In genomic region chr11:100932474-100933100, GRCh38 we compare ENCODE assay signal across 9 cellular contexts.
DNase-seq lines count a peak whose midpoint lies in the region; ATAC-seq and TF ChIP-seq lines count a peak whose summit lies in the region.
"Had no signal": no experiment of that assay in that cellular context is flagged by ENCODE, and none has a peak within 500 bp of the region (broad histone marks: within the 10 kb centered on the region; RNA-seq: fewer than 3 reads in every experiment).

No MANE protein-coding gene starts in this region.

- H3K9me3 Mint-ChIP-seq in osteocyte (ENCODE audit: unreplicated experiment) (no peaks in the 10 kb centered on the region), CD14-positive monocyte (no peaks in the 10 kb centered on the region)
- H3K9me3 Mint-ChIP-seq in activated CD8-positive, alpha-beta T cell treated with anti-CD3 and anti-CD28 coated beads, Interleukin-2, amount 10 ng/mL, durations not matched to agents 7 days and 5 days (ENCODE audit: insufficient read depth), result no peaks in the 10 kb centered on the region
- H3K9me3 Mint-ChIP-seq: T-helper 1 cell treated with Interleukin-12 subunit alpha and Interleukin-12 subunit beta and Interleukin-4 antibody, amounts not matched to agents 30 μg/mL and 1 μg/mL, for 36 hours had no signal

- H3K27ac Mint-ChIP-seq in osteocyte (ENCODE audit: unreplicated experiment) (no peak overlapping the region), CD14-positive monocyte (no peak overlapping the region)
- no peak overlapping the region for H3K27ac Mint-ChIP-seq in activated CD8-positive, alpha-beta T cell treated with anti-CD3 and anti-CD28 coated beads, Interleukin-2, amount 10 ng/mL, durations not matched to agents 7 days and 5 days
- H3K27ac Mint-ChIP-seq: T-helper 1 cell treated with Interleukin-12 subunit alpha and Interleukin-12 subunit beta and Interleukin-4 antibody, amounts not matched to agents 30 μg/mL and 1 μg/mL, for 36 hours had no signal

- intact Hi-C loops in CD14-positive monocyte (cut with micrococcal nuclease), result loop anchor here in 1 of 2 donors (5.0 kb wide), 1 partner anchor 355 kb away; no protein-coding TSS in a partner anchor

- POLR2A ChIA-PET in activated CD8-positive, alpha-beta T cell treated with anti-CD3 and anti-CD28 coated beads, Interleukin-2, amount 10 ng/mL, durations not matched to agents 7 days and 5 days (lab: Charles Lee), result no interaction called here

- CTCF ChIA-PET in activated CD8-positive, alpha-beta T cell treated with anti-CD3 and anti-CD28 coated beads, Interleukin-2, amount 10 ng/mL, durations not matched to agents 7 days and 5 days (lab: Charles Lee), result no interaction called here

- ATAC-seq in GM18511 (IDR thresholded peaks at IDR 0.05; ENCODE audit: unreplicated experiment), result no peak
- ATAC-seq in activated CD8-positive, alpha-beta T cell treated with anti-CD3 and anti-CD28 coated beads, Interleukin-2, amount 10 ng/mL, durations not matched to agents 7 days and 5 days, result no peak

- DNase-seq in ELR (ENCODE audit: low read depth), result peak; percentile 60
- peak; percentile 45 for DNase-seq in HCEC 1CT
- DNase-seq in NCI-H748 treated with DMSO at 0.1 percent for 48 hours (lab: John Stamatoyannopoulos, UW), result peak; percentile 9
- DNase-seq in dedifferentiated amniotic fluid mesenchymal stem cell (ENCODE audit: extremely low spot score), result peak; percentile 44
- no peak for DNase-seq in osteocyte (ENCODE audit: extremely low spot score, unreplicated experiment)
- no peak for DNase-seq in activated CD8-positive, alpha-beta T cell treated with anti-CD3 and anti-CD28 coated beads, Interleukin-2, amount 10 ng/mL, durations not matched to agents 7 days and 5 days
- DNase-seq in CD14-positive monocyte (ENCODE audit: low spot score), result no peak

- H3K36me3 Mint-ChIP-seq in osteocyte (ENCODE audit: unreplicated experiment) (peaks cover 4% of the 10 kb centered on the region), CD14-positive monocyte (no peaks in the 10 kb centered on the region)
- H3K36me3 Mint-ChIP-seq in activated CD8-positive, alpha-beta T cell treated with anti-CD3 and anti-CD28 coated beads, Interleukin-2, amount 10 ng/mL, durations not matched to agents 7 days and 5 days (ENCODE audit: low read depth), result no peaks in the 10 kb centered on the region

- H3K4me1 Mint-ChIP-seq in osteocyte (ENCODE audit: unreplicated experiment), result peaks cover 18% of the 10 kb centered on the region
- H3K4me1 Mint-ChIP-seq in activated CD8-positive, alpha-beta T cell treated with anti-CD3 and anti-CD28 coated beads, Interleukin-2, amount 10 ng/mL, durations not matched to agents 7 days and 5 days (ENCODE audit: low read depth), result no peaks in the 10 kb centered on the region
- H3K4me1 Mint-ChIP-seq in CD14-positive monocyte, result no peaks in the 10 kb centered on the region

- H3K27me3 Mint-ChIP-seq in osteocyte (ENCODE audit: unreplicated experiment), result no peaks in the 10 kb centered on the region
- H3K27me3 Mint-ChIP-seq in activated CD8-positive, alpha-beta T cell treated with anti-CD3 and anti-CD28 coated beads, Interleukin-2, amount 10 ng/mL, durations not matched to agents 7 days and 5 days (ENCODE audit: low read depth), result no peaks in the 10 kb centered on the region
- peaks cover 0 to 2% (median 0%) of the 10 kb centered on the region in 3 donors for H3K27me3 Mint-ChIP-seq in CD14-positive monocyte (ENCODE audit: low read depth in 3 of 3)

- H3K4me3 Mint-ChIP-seq in osteocyte (ENCODE audit: unreplicated experiment) (no peak overlapping the region), CD14-positive monocyte (no peak overlapping the region)
- H3K4me3 Mint-ChIP-seq in activated CD8-positive, alpha-beta T cell treated with anti-CD3 and anti-CD28 coated beads, Interleukin-2, amount 10 ng/mL, durations not matched to agents 7 days and 5 days, result no peak overlapping the region
- H3K4me3 Mint-ChIP-seq: T-helper 1 cell treated with Interleukin-12 subunit alpha and Interleukin-12 subunit beta and Interleukin-4 antibody, amounts not matched to agents 30 μg/mL and 1 μg/mL, for 36 hours had no signal

- peak; percentile 70 for TF ChIP-seq CTCF in osteocyte (IDR thresholded peaks at IDR 0.05)
- TF ChIP-seq CTCF in CD14-positive monocyte (IDR thresholded peaks at IDR 0.05), result no peak

Comparison
In these comparisons a context has a peak if more than half of its experiments do, and no peak if none do; other contexts are left out.
1. DNase-seq: peak in ELR (single experiment), HCEC 1CT (single experiment), NCI-H748 treated with DMSO at 0.1 percent for 48 hours (single experiment) and dedifferentiated amniotic fluid mesenchymal stem cell (single experiment); none in osteocyte (single experiment), activated CD8-positive, alpha-beta T cell treated with anti-CD3 and anti-CD28 coated beads, Interleukin-2, amount 10 ng/mL, durations not matched to agents 7 days and 5 days (single experiment) and CD14-positive monocyte (single experiment).